In genomic region chr9:113906411-113907110, GRCh38 we compare ENCODE assay signal across 1 cellular context.
A peak's percentile ranks its signal among the peaks of the same experiment; 100 is the strongest.
TF ChIP-seq lines count a peak whose summit lies in the region.

No MANE protein-coding gene starts in this region.

TF ChIP-seq in HEK293, 187 proteins besides CTCF, POLR2A, EP300 and RAD21 (continued from another document):
- 0 out of 2 replicates have a peak, but pooled peaks have one; percentile 42 for TF ChIP-seq ZNF692 (tag by site-specific recombination; IDR thresholded peaks at IDR 0.05)
- TF ChIP-seq BCL6B (tag by site-specific recombination; IDR thresholded peaks at IDR 0.05) = no peak
- 0 out of 2 replicates have a peak, but pooled peaks have one; percentile 22 for TF ChIP-seq ZNF335 (tag by site-specific recombination; conservative IDR thresholded peaks at IDR 0.05)
- TF ChIP-seq ZNF561 (tag by site-specific recombination; IDR thresholded peaks at IDR 0.05; ENCODE audit: borderline replicate concordance) = no peak
- no peak for TF ChIP-seq ZNF311 (tag by site-specific recombination; IDR thresholded peaks at IDR 0.05; ENCODE audit: borderline replicate concordance)
- TF ChIP-seq ZBTB21 (tag by site-specific recombination; IDR thresholded peaks at IDR 0.05) = 0 out of 2 replicates have a peak, but pooled peaks have one; percentile 24
- TF ChIP-seq GLIS1 (tag by site-specific recombination; IDR thresholded peaks at IDR 0.05) = peak; percentile 17; the same call in 1 of the 2 replicates
- peak; percentile 38; the same call in 1 of the 2 replicates for TF ChIP-seq ZNF366 (tag by site-specific recombination; conservative IDR thresholded peaks at IDR 0.05)
